6 cellular contexts compared by ENCODE assay signal in genomic region chr16:67665598-67665997, GRCh38. TPM values are rescaled to one million over a fixed set of nuclear protein-coding genes. Genes with fewer than 3 reads are reported as not detected.
DNase-seq lines count a peak whose midpoint lies in the region; ATAC-seq and TF ChIP-seq lines count a peak whose summit lies in the region.

No MANE protein-coding gene starts in this region.

- no peak overlapping the region for H3K27ac Mint-ChIP-seq in Caco-2 (ENCODE audit: unreplicated experiment)
- no peak overlapping the region for H3K27ac Mint-ChIP-seq in activated CD4-positive, alpha-beta memory T cell treated with anti-CD3 and anti-CD28 coated beads, Interleukin-2, amount 10 ng/mL, durations not matched to agents 7 days and 5 days

- H3K9me3 Mint-ChIP-seq in Caco-2 (ENCODE audit: unreplicated experiment) = no peaks in the 10 kb centered on the region
- no peaks in the 10 kb centered on the region for H3K9me3 Mint-ChIP-seq in activated CD4-positive, alpha-beta memory T cell treated with anti-CD3 and anti-CD28 coated beads, Interleukin-2, amount 10 ng/mL, durations not matched to agents 7 days and 5 days

- H3K27me3 ChIP-seq in Caco-2 (replicated peaks; ENCODE audit: control insufficient read depth, insufficient read depth, low read length) = no peaks in the 10 kb centered on the region
- no peaks in the 10 kb centered on the region for H3K27me3 ChIP-seq in mucosa of stomach (ENCODE audit: control insufficient read depth, insufficient read depth, low read length)

- H3K4me1 ChIP-seq in Caco-2 (peaks cover 10% of the 10 kb centered on the region), mucosa of stomach (ENCODE audit: control insufficient read depth, insufficient read depth, low read length) (peaks cover 27% of the 10 kb centered on the region)

- DNase-seq in Caco-2 = no peak
- DNase-seq in activated CD4-positive, alpha-beta memory T cell treated with anti-CD3 and anti-CD28 coated beads, Interleukin-2, amount 10 ng/mL, durations not matched to agents 7 days and 5 days = no peak
- DNase-seq in Kasumi-1 (lab: John Stamatoyannopoulos, UW) = no peak
- DNase-seq in sciatic nerve (ENCODE audit: low spot score) = no peak

- no TSS peak for BruUV-seq in Caco-2 (replicated peaks; lab: Mats Ljungman, UMichigan)

- H3K36me3 ChIP-seq in Caco-2 (ENCODE audit: control insufficient read depth, insufficient read depth, low read length) (no peaks in the 10 kb centered on the region), mucosa of stomach (ENCODE audit: control insufficient read depth, insufficient read depth, low read length) (no peaks in the 10 kb centered on the region)

- H3K4me3 Mint-ChIP-seq in Caco-2 (ENCODE audit: unreplicated experiment) = peak overlapping the region; percentile 80
- H3K4me3 Mint-ChIP-seq in activated CD4-positive, alpha-beta memory T cell treated with anti-CD3 and anti-CD28 coated beads, Interleukin-2, amount 10 ng/mL, durations not matched to agents 7 days and 5 days = peak overlapping the region; percentile 65

- TF ChIP-seq CTCF in Caco-2 (IDR thresholded peaks at IDR 0.05; ENCODE audit: insufficient read depth in 1 of 2, low read depth in 1 of 2, low read length in 1 of 2, severe bottlenecking in 1 of 2, unreplicated experiment in 1 of 2) = no peak

- H3K9me3 ChIP-seq in Caco-2 = no peaks in the 10 kb centered on the region
- no peaks in the 10 kb centered on the region for H3K9me3 ChIP-seq in mucosa of stomach (ENCODE audit: control insufficient read depth, low read length)

- ATAC-seq in GM18861 (IDR thresholded peaks at IDR 0.05; ENCODE audit: unreplicated experiment) (no peak), sciatic nerve (no peak)

- no peak overlapping the region for H3K9ac ChIP-seq in mucosa of stomach (ENCODE audit: low read length)

- POLR2A ChIA-PET in Caco-2 (lab: Charles Lee) = no interaction called here
- POLR2A ChIA-PET in activated CD4-positive, alpha-beta memory T cell treated with anti-CD3 and anti-CD28 coated beads, Interleukin-2, amount 10 ng/mL, durations not matched to agents 7 days and 5 days (lab: Charles Lee) = interaction anchor here (0.8 to 3.7 kb wide), 4 partner anchors 20 to 190 kb away, joined by 3 to 15 read pairs (median 10); partner anchors contain the start of genes CARMIL2, CTCF and GFOD2

- H3K4me3 ChIP-seq in Caco-2 (ENCODE audit: low read depth, low read length) = peak overlapping the region; percentile 73
- H3K4me3 ChIP-seq in mucosa of stomach (ENCODE audit: low read length) = peak overlapping the region; percentile 61

- intact Hi-C loops in Caco-2 (cut with micrococcal nuclease; ENCODE audit: unreplicated experiment) (no loop called here), sciatic nerve (cut with DNase I) (loop anchor here (10.0 kb wide), 1 partner anchor 141 kb away; the partner anchor contains the start of gene RIPOR1)

- peaks cover 20% of the 10 kb centered on the region for H3K36me3 Mint-ChIP-seq in Caco-2 (ENCODE audit: insufficient read depth, unreplicated experiment)
- no peaks in the 10 kb centered on the region for H3K36me3 Mint-ChIP-seq in activated CD4-positive, alpha-beta memory T cell treated with anti-CD3 and anti-CD28 coated beads, Interleukin-2, amount 10 ng/mL, durations not matched to agents 7 days and 5 days (ENCODE audit: low read depth)

- H3K27me3 Mint-ChIP-seq in Caco-2 (ENCODE audit: insufficient read depth, unreplicated experiment) = no peaks in the 10 kb centered on the region
- H3K27me3 Mint-ChIP-seq in activated CD4-positive, alpha-beta memory T cell treated with anti-CD3 and anti-CD28 coated beads, Interleukin-2, amount 10 ng/mL, durations not matched to agents 7 days and 5 days = no peaks in the 10 kb centered on the region

- no peaks in the 10 kb centered on the region for H3K4me1 Mint-ChIP-seq in Caco-2 (ENCODE audit: low read depth, unreplicated experiment)
- peaks cover 35% of the 10 kb centered on the region for H3K4me1 Mint-ChIP-seq in activated CD4-positive, alpha-beta memory T cell treated with anti-CD3 and anti-CD28 coated beads, Interleukin-2, amount 10 ng/mL, durations not matched to agents 7 days and 5 days

- CTCF ChIA-PET in Caco-2 (lab: Charles Lee) = interaction anchor here (0.6 to 6.3 kb wide), 5 partner anchors 54 to 158 kb away, joined by 4 to 60 read pairs (median 4); no protein-coding TSS in a partner anchor
- CTCF ChIA-PET in activated CD4-positive, alpha-beta memory T cell treated with anti-CD3 and anti-CD28 coated beads, Interleukin-2, amount 10 ng/mL, durations not matched to agents 7 days and 5 days (lab: Charles Lee) = interaction anchor here (1.6 to 16.7 kb wide), 5 partner anchors 20 to 184 kb away, joined by 3 to 179 read pairs (median 15); partner anchors contain the start of genes ATP6V0D1 and CARMIL2

RNA-seq across cellular contexts. Expression of gene ENKD1, which starts 1.0 kb away (rescaled TPM):
- total RNA-seq in Caco-2 (2022) (7.3 and 8.9 TPM in 2 replicates), sciatic nerve (19.7 TPM)
- total RNA-seq in activated CD4-positive, alpha-beta memory T cell treated with anti-CD3 and anti-CD28 coated beads, Interleukin-2, amount 10 ng/mL, durations not matched to agents 7 days and 5 days = 1 to 10 TPM; 7.4 to 8.1 TPM

RNA-seq across cellular contexts. Expression of gene C16orf86, which starts 1.0 kb away (rescaled TPM):
- 0.34 and 0.53 TPM in 2 replicates for total RNA-seq in Caco-2 (2022)
- 1 to 10 TPM; 2.9 to 4.3 TPM for total RNA-seq in activated CD4-positive, alpha-beta memory T cell treated with anti-CD3 and anti-CD28 coated beads, Interleukin-2, amount 10 ng/mL, durations not matched to agents 7 days and 5 days
- 8.6 TPM for total RNA-seq in sciatic nerve

RNA-seq across cellular contexts. Expression of gene PARD6A, which starts 4.8 kb away (rescaled TPM):
- total RNA-seq in Caco-2 (2022) (7.1 and 8.4 TPM in 2 replicates), sciatic nerve (5.6 TPM)
- 10 to 100 TPM; 12.2 to 14.0 TPM for total RNA-seq in activated CD4-positive, alpha-beta memory T cell treated with anti-CD3 and anti-CD28 coated beads, Interleukin-2, amount 10 ng/mL, durations not matched to agents 7 days and 5 days

RNA-seq across cellular contexts. Expression of gene ACD, which starts 5.5 kb away (rescaled TPM):
- total RNA-seq in Caco-2 (2022) (38.6 and 46.1 TPM in 2 replicates), sciatic nerve (21.2 TPM)
- 10 to 100 TPM; 43.5 to 44.1 TPM for total RNA-seq in activated CD4-positive, alpha-beta memory T cell treated with anti-CD3 and anti-CD28 coated beads, Interleukin-2, amount 10 ng/mL, durations not matched to agents 7 days and 5 days

RNA-seq across cellular contexts. Expression of gene CARMIL2, which starts 20.7 kb away (rescaled TPM):
- total RNA-seq in Caco-2 (2022) (27.3 and 36.3 TPM in 2 replicates), sciatic nerve (2.8 TPM)
- 100 to 1,000 TPM; 132 to 142 TPM for total RNA-seq in activated CD4-positive, alpha-beta memory T cell treated with anti-CD3 and anti-CD28 coated beads, Interleukin-2, amount 10 ng/mL, durations not matched to agents 7 days and 5 days
